Comparison of ENCODE assay signal across 8 cellular contexts in the genomic region with DNA sequence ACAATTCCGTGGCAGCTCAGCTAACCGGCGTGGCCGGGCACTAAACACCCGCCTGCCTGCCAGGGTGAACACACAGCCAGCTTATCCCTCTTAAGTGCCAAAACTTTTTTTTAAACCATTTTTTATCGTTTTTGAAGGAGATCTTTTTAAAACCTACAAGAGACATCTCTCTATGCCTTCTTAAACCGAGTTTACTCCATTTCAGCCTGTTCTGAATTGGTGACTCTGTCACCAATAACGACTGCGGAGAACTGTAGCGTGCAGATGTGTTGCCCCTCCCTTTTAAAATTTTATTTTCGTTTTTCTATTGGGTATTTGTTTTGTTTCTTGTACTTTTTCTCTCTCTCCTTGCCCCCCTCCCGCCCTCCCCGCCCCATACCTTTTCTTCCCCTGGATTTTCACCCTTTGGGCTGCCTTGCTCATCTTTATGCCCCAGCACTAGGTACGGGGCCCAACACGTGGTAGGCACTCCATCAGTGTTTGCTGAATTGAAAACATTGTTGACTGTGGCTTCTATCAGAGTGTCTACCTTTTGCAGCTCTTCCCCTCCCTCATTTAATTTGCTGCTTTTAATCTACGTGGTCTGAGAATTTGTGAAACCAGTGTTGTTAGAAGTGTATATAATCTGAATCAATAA. TPM values are rescaled to one million over a fixed set of nuclear protein-coding genes. Genes with fewer than 3 reads are reported as not detected.
DNase-seq lines count a peak whose midpoint lies in the region; TF ChIP-seq lines count a peak whose summit lies in the region.

No MANE protein-coding gene starts in this region.

- no peak for DNase-seq in H9
- DNase-seq in activated CD4-positive, alpha-beta memory T cell treated with anti-CD3 and anti-CD28 coated beads for 36 hours, result no peak
- no peak for DNase-seq in hepatocyte (ENCODE audit: low spot score)
- no peak for DNase-seq in activated effector memory CD4-positive, alpha-beta T cell treated with anti-CD3 and anti-CD28 coated beads, Interleukin-2, amount 50 U/mL, for 16 hours
- DNase-seq in stimulated activated CD8-positive, alpha-beta memory T cell treated with anti-CD3 and anti-CD28 coated beads, Interleukin-4, amount 100 ng/mL, for 48 hours, result no peak
- DNase-seq in NCI-H82 treated with DMSO at 0.1 percent for 48 hours (lab: John Stamatoyannopoulos, UW; ENCODE audit: unreplicated experiment), result no peak
- DNase-seq in NCI-H2227 treated with DMSO at 0.1 percent for 48 hours (lab: John Stamatoyannopoulos, UW), result no peak

- H2BK20ac ChIP-seq in H9 (ENCODE audit: low read depth, low read length, poor library complexity, severe bottlenecking), result no peak overlapping the region

- H3K36me3 Mint-ChIP-seq in H9 (ENCODE audit: insufficient read depth in 1 of 3, low read depth in 3 of 3), result peaks cover 12 to 17% (median 15%) of the 10 kb centered on the region in 3 experiments
- peaks cover 23% of the 10 kb centered on the region for H3K36me3 Mint-ChIP-seq in activated CD4-positive, alpha-beta memory T cell treated with anti-CD3 and anti-CD28 coated beads for 36 hours

- no peak overlapping the region for H4K91ac ChIP-seq in H9 (ENCODE audit: insufficient read length, low read depth, low read length)

- CTCF ChIA-PET in activated CD4-positive, alpha-beta memory T cell treated with anti-CD3 and anti-CD28 coated beads for 36 hours (lab: Charles Lee), result interaction anchor here (0.6 to 4.4 kb wide), 5 partner anchors 11 to 49 kb away, joined by 3 to 25 read pairs (median 5); partner anchors contain the start of gene SOX12

- no peak overlapping the region for H3T11ph ChIP-seq in H9 (ENCODE audit: low read length)

- H4K8ac ChIP-seq in H9 (replicated peaks; ENCODE audit: insufficient read length, low read depth, low read length), result no peak overlapping the region

- no peak overlapping the region for H2AFZ ChIP-seq in H9 (ENCODE audit: low read length)
- no peak overlapping the region for H2AFZ ChIP-seq in hepatocyte

- no peak overlapping the region for H2AK5ac ChIP-seq in H9 (ENCODE audit: insufficient read length, low read length)

- H3K27me3 ChIP-seq in H9 (ENCODE audit: insufficient read depth, low read length) (no peaks in the 10 kb centered on the region), hepatocyte (no peaks in the 10 kb centered on the region)

- H3K4me2 ChIP-seq in H9 (ENCODE audit: insufficient read depth, insufficient read length, low read length), result peak overlapping the region; percentile 96
- peak overlapping the region; percentile 98 for H3K4me2 ChIP-seq in hepatocyte

- H4K20me1 ChIP-seq in H9 (ENCODE audit: control insufficient read depth, insufficient read depth, insufficient read length) (no peaks in the 10 kb centered on the region), hepatocyte (ENCODE audit: insufficient read depth, poor library complexity, severe bottlenecking) (peaks cover 27% of the 10 kb centered on the region)

- H3K4ac ChIP-seq in H9 (ENCODE audit: low read depth, low read length), result no peak overlapping the region

- H4K5ac ChIP-seq in H9 (ENCODE audit: insufficient read length, low read depth, low read length), result no peak overlapping the region

- H3K9me3 ChIP-seq in H9 (ENCODE audit: control insufficient read depth, low read depth, low read length) (no peaks in the 10 kb centered on the region), hepatocyte (ENCODE audit: low read depth) (no peaks in the 10 kb centered on the region)

- intact Hi-C loops in activated CD4-positive, alpha-beta memory T cell treated with anti-CD3 and anti-CD28 coated beads for 36 hours (cut with micrococcal nuclease), result loop anchor here (1.0 kb wide), 1 partner anchor 25 kb away; no protein-coding TSS in a partner anchor

- peak overlapping the region in 1 of 3 experiments; percentile 93; a peak in 3 of 7 replicates for H3K27ac Mint-ChIP-seq in H9
- H3K27ac Mint-ChIP-seq in activated CD4-positive, alpha-beta memory T cell treated with anti-CD3 and anti-CD28 coated beads for 36 hours, result peak overlapping the region; percentile 95

- no CpG with 5 or more reads among the region's 16 CpGs for WGBS in H9 (ENCODE audit: extremely low coverage, insufficient read length, low lambda C conversion rate)
- 4% methylated on average over 16 of the region's 16 CpGs for WGBS in hepatocyte (ENCODE audit: low lambda C conversion rate, missing lambda C conversion rate)

- H3K9ac ChIP-seq in H9 (ENCODE audit: extremely low read depth, insufficient read length, low read length), result peak overlapping the region; percentile 96

- POLR2A ChIA-PET in activated CD4-positive, alpha-beta memory T cell treated with anti-CD3 and anti-CD28 coated beads for 36 hours (lab: Charles Lee), result interaction anchor here (2.0 to 2.4 kb wide), 2 partner anchors 26 to 33 kb away, joined by 9 to 17 read pairs; partner anchors contain the start of gene SOX12

- H3K4me1 Mint-ChIP-seq in H9, result peaks cover 50 to 54% of the 10 kb centered on the region in 2 experiments
- H3K4me1 Mint-ChIP-seq in activated CD4-positive, alpha-beta memory T cell treated with anti-CD3 and anti-CD28 coated beads for 36 hours (ENCODE audit: low read depth), result peaks cover 44% of the 10 kb centered on the region

- H3K4me3 ChIP-seq in hepatocyte, result peak overlapping the region; percentile 92
- peak overlapping the region; percentile 65 to 88 (median 82) for H3K4me3 ChIP-seq in skin epidermis

- no peaks in the 10 kb centered on the region for H3K9me2 ChIP-seq in hepatocyte (replicated peaks; ENCODE audit: insufficient read depth)

- H3K23ac ChIP-seq in H9 (ENCODE audit: insufficient read length, low read depth, low read length), result peak overlapping the region; percentile 8

- H3K56ac ChIP-seq in H9 (ENCODE audit: insufficient read length, low read depth, low read length), result no peak overlapping the region

- TF ChIP-seq CTCF in H9 (conservative IDR thresholded peaks at IDR 0.05), result no peak
- TF ChIP-seq CTCF in hepatocyte (IDR thresholded peaks at IDR 0.05; ENCODE audit: poor library complexity), result no peak

- no peak overlapping the region for H3K14ac ChIP-seq in H9 (ENCODE audit: insufficient read depth, low read length)

- peaks cover 10% of the 10 kb centered on the region; the same call in 1 of the 2 replicates for H3K4me1 ChIP-seq in H9 (ENCODE audit: insufficient read depth, low read length)
- peaks cover 40% of the 10 kb centered on the region for H3K4me1 ChIP-seq in hepatocyte (ENCODE audit: insufficient read depth)

- H3K79me2 ChIP-seq in H9 (ENCODE audit: insufficient read depth, low read length) (peaks cover 17% of the 10 kb centered on the region; the same call in 1 of the 2 replicates), hepatocyte (peaks cover 62% of the 10 kb centered on the region)

- no peak overlapping the region for H2BK12ac ChIP-seq in H9 (ENCODE audit: insufficient read length, low read depth, low read length)

- no peak overlapping the region for H2BK120ac ChIP-seq in H9 (ENCODE audit: low read depth, low read length, poor library complexity, severe bottlenecking)

- peaks cover 0 to 4% of the 10 kb centered on the region in 2 experiments; a peak in 3 of 5 replicates for H3K9me3 Mint-ChIP-seq in H9
- no peaks in the 10 kb centered on the region for H3K9me3 Mint-ChIP-seq in activated CD4-positive, alpha-beta memory T cell treated with anti-CD3 and anti-CD28 coated beads for 36 hours

- H2BK15ac ChIP-seq in H9 (ENCODE audit: low read depth, low read length), result no peak overlapping the region

- H3K79me1 ChIP-seq in H9 (ENCODE audit: insufficient read depth, low read depth, low read length, poor library complexity, severe bottlenecking), result no peaks in the 10 kb centered on the region

- no peak overlapping the region for H2BK5ac ChIP-seq in H9 (ENCODE audit: insufficient read length, low read length)

- no peak overlapping the region for H3K18ac ChIP-seq in H9 (ENCODE audit: insufficient read length, low read depth, low read length)

- H3K27ac ChIP-seq in H9 (ENCODE audit: insufficient read length, low read depth, low read length) (no peak overlapping the region), hepatocyte (peak overlapping the region; percentile 100), skin epidermis (peak overlapping the region in 19 of 21 experiments; percentile 90 to 100 (median 98))

- peak overlapping the region; percentile 95 to 99 for H3K4me3 Mint-ChIP-seq in H9
- H3K4me3 Mint-ChIP-seq in activated CD4-positive, alpha-beta memory T cell treated with anti-CD3 and anti-CD28 coated beads for 36 hours, result peak overlapping the region; percentile 88

- H3K36me3 ChIP-seq in hepatocyte (replicated peaks; ENCODE audit: insufficient read depth, low read depth), result no peaks in the 10 kb centered on the region

- H3K23me2 ChIP-seq in H9 (ENCODE audit: insufficient read length, low read depth, low read length, poor library complexity, severe bottlenecking), result peaks cover 24% of the 10 kb centered on the region

- H3K27me3 Mint-ChIP-seq in H9 (ENCODE audit: low read depth), result peaks cover 25% of the 10 kb centered on the region
- no peaks in the 10 kb centered on the region for H3K27me3 Mint-ChIP-seq in activated CD4-positive, alpha-beta memory T cell treated with anti-CD3 and anti-CD28 coated beads for 36 hours

RNA-seq across cellular contexts. Expression of gene ZCCHC3, which starts 1.5 kb away (rescaled TPM):
- 41.3 and 43.3 TPM in 2 replicates for total RNA-seq in H9 (2021)
- 10 to 100 TPM; 15.2 to 15.9 TPM for total RNA-seq in activated CD4-positive, alpha-beta memory T cell treated with anti-CD3 and anti-CD28 coated beads for 36 hours
- total RNA-seq in hepatocyte, result 27.4 and 30.0 TPM in 2 replicates
- polyA plus RNA-seq in hepatocyte, result 22.8 and 29.0 TPM in 2 replicates

RNA-seq across cellular contexts. Expression of gene C20orf96, which starts 8.3 kb away (rescaled TPM):
- total RNA-seq in H9 (2021), result 13.8 and 14.5 TPM in 2 replicates
- total RNA-seq in activated CD4-positive, alpha-beta memory T cell treated with anti-CD3 and anti-CD28 coated beads for 36 hours, result 1 to 10 TPM; 5.4 to 6.4 TPM
- total RNA-seq in hepatocyte, result 2.9 and 3.5 TPM in 2 replicates
- polyA plus RNA-seq in hepatocyte, result 10.6 and 14.0 TPM in 2 replicates

RNA-seq across cellular contexts. Expression of gene SOX12, which starts 26.5 kb away (rescaled TPM):
- total RNA-seq in H9 (2021) (54.4 and 55.1 TPM in 2 replicates), hepatocyte (6.3 and 6.9 TPM in 2 replicates)
- total RNA-seq in activated CD4-positive, alpha-beta memory T cell treated with anti-CD3 and anti-CD28 coated beads for 36 hours, result 1 to 10 TPM; 4.4 to 4.7 TPM
- polyA plus RNA-seq in hepatocyte, result 15.4 and 16.2 TPM in 2 replicates

RNA-seq across cellular contexts. Expression of gene DEFB132, which starts 41.3 kb away (rescaled TPM):
- total RNA-seq in H9 (2021), result not detected in 2 replicates
- total RNA-seq in activated CD4-positive, alpha-beta memory T cell treated with anti-CD3 and anti-CD28 coated beads for 36 hours, result not detected
- total RNA-seq in hepatocyte, result not detected in 2 replicates
- polyA plus RNA-seq in hepatocyte, result not detected in 2 replicates

RNA-seq across cellular contexts. Expression of gene NRSN2, which starts 48.0 kb away (rescaled TPM):
- total RNA-seq in H9 (2021) (18.9 and 22.7 TPM in 2 replicates), hepatocyte (29.8 and 32.0 TPM in 2 replicates)
- 1 to 10 TPM; 9.5 to 9.7 TPM for total RNA-seq in activated CD4-positive, alpha-beta memory T cell treated with anti-CD3 and anti-CD28 coated beads for 36 hours
- 65.3 and 68.1 TPM in 2 replicates for polyA plus RNA-seq in hepatocyte
